Comparison of ENCODE assay signal across 1 cellular context in the genomic region with DNA sequence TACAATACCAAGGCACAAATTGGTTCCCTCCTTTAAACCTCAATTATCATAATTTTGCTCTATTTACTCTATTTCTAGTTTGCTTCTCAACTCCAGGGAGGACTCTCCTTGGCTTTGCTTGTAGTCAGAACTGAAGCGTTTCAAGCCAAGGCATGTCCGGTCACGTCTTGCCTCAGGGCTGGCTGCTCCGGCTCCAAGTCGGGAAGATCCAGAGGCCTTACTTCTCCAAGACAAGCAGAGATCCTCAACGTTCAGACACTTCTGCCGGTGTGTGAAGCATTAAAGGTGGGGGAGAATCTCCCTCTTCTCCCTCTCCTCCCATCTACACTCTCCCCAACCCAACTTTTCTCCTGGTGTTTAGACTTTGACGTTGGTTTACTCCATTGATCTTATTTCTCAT.
TF ChIP-seq lines count a peak whose summit lies in the region.

No MANE protein-coding gene starts in this region.

TF ChIP-seq in HEK293, 187 proteins besides CTCF, POLR2A, EP300 and RAD21 (continued from another document):
- 0 out of 2 replicates have a peak, but pooled peaks have one; percentile 12 for TF ChIP-seq ZNF335 (tag by site-specific recombination; conservative IDR thresholded peaks at IDR 0.05)
- TF ChIP-seq ZNF302 (tag by site-specific recombination; IDR thresholded peaks at IDR 0.05; ENCODE audit: low read depth), result no peak
- TF ChIP-seq ZNF792 (tag by site-specific recombination; IDR thresholded peaks at IDR 0.05), result no peak
